ENCODE assay signal across 2 cellular contexts in genomic region chr1:11780380-11781147, GRCh38.
TF ChIP-seq lines count a peak whose summit lies in the region.

No MANE protein-coding gene starts in this region.

TF ChIP-seq in HEK293, 187 proteins besides CTCF, POLR2A, EP300 and RAD21:
- TF ChIP-seq ZNF558 (tag by site-specific recombination; IDR thresholded peaks at IDR 0.05) (no peak), ZNF449 (tag by site-specific recombination; IDR thresholded peaks at IDR 0.05) (0 out of 2 replicates have a peak, but pooled peaks have one; percentile 53)

TF ChIP-seq in H1, 55 proteins besides CTCF, POLR2A, EP300 and RAD21:
- TF ChIP-seq SRF (IDR thresholded peaks at IDR 0.05; ENCODE audit: low read depth, low read length) (no peak), SIX5 (IDR thresholded peaks at IDR 0.05; ENCODE audit: low read depth, low read length) (no peak), USF2 (IDR thresholded peaks at IDR 0.05; ENCODE audit: low read length) (no peak), YY1 (IDR thresholded peaks at IDR 0.05; ENCODE audit: low read depth, low read length) (no peak), TEAD4 (IDR thresholded peaks at IDR 0.05; ENCODE audit: low read depth, low read length) (no peak), KDM1A (IDR thresholded peaks at IDR 0.05; ENCODE audit: borderline replicate concordance, low read length) (peak; percentile 96), ATF2 (IDR thresholded peaks at IDR 0.05; ENCODE audit: low read length) (0 out of 2 replicates have a peak, but pooled peaks have one; percentile 37), CHD2 (IDR thresholded peaks at IDR 0.05; ENCODE audit: low read length) (no peak), CHD7 (IDR thresholded peaks at IDR 0.05; ENCODE audit: insufficient replicate concordance, low read length) (no peak), RFX5 (IDR thresholded peaks at IDR 0.05; ENCODE audit: borderline replicate concordance, low read depth, low read length) (no peak), FOSL1 (IDR thresholded peaks at IDR 0.05; ENCODE audit: insufficient read depth, low read depth, low read length) (no peak), ZNF274 (IDR thresholded peaks at IDR 0.05; ENCODE audit: borderline replicate concordance, extremely low read depth, low read length) (no peak)
